ENCODE assay signal across 8 cellular contexts in genomic region chr18:35582899-35583558, GRCh38. TPM values are rescaled to one million over a fixed set of nuclear protein-coding genes. Genes with fewer than 3 reads are reported as not detected.
DNase-seq lines count a peak whose midpoint lies in the region; ATAC-seq and TF ChIP-seq lines count a peak whose summit lies in the region.

No MANE protein-coding gene starts in this region.

- intact Hi-C loops in mucosa of descending colon (cut with DNase I, micrococcal nuclease): no loop called here

- DNase-seq in DMS79 treated with DMSO at 0.1 percent for 48 hours (lab: John Stamatoyannopoulos, UW) (peak; percentile 89), NCI-H128 (lab: John Stamatoyannopoulos, UW; ENCODE audit: unreplicated experiment) (peak; percentile 51), astrocyte of the hippocampus (ENCODE audit: low read depth, low spot score) (peak; percentile 58), mucosa of descending colon (no peak), NCI-H446 (lab: John Stamatoyannopoulos, UW) (no peak), NCI-H226 (no peak), NK-92 (lab: John Stamatoyannopoulos, UW; ENCODE audit: unreplicated experiment) (no peak)

- no peak overlapping the region for H3K4me3 ChIP-seq in mucosa of descending colon

- no peaks in the 10 kb centered on the region for H3K36me3 ChIP-seq in mucosa of descending colon (ENCODE audit: low read depth)

- ATAC-seq in mucosa of descending colon: peak; percentile 30
- no peak for ATAC-seq in GM21576 (IDR thresholded peaks at IDR 0.05; ENCODE audit: unreplicated experiment)

- no peaks in the 10 kb centered on the region for H3K9me3 ChIP-seq in mucosa of descending colon

- peaks cover 24% of the 10 kb centered on the region for H3K4me1 ChIP-seq in mucosa of descending colon (ENCODE audit: low read depth)

- no peak for TF ChIP-seq CTCF in mucosa of descending colon (IDR thresholded peaks at IDR 0.05)

RNA-seq across cellular contexts. Expression of gene GALNT1, which starts 1.5 kb away (rescaled TPM):
- total RNA-seq in mucosa of descending colon: 100 to 1,000 TPM in 2 of 3 donors, 10 to 100 TPM in 1; 82.7 to 118 (median 109) TPM

Comparison
In these comparisons a context has a peak if more than half of its experiments do, and no peak if none do; other contexts are left out.
1. DNase-seq: peak in DMS79 treated with DMSO at 0.1 percent for 48 hours (single experiment), NCI-H128 (single experiment) and astrocyte of the hippocampus (single experiment); none in mucosa of descending colon (0 of 3), NCI-H446 (0 of 2), NCI-H226 (single experiment) and NK-92 (single experiment).